Comparison of ENCODE assay signal across 1 cellular context in the genomic region with DNA sequence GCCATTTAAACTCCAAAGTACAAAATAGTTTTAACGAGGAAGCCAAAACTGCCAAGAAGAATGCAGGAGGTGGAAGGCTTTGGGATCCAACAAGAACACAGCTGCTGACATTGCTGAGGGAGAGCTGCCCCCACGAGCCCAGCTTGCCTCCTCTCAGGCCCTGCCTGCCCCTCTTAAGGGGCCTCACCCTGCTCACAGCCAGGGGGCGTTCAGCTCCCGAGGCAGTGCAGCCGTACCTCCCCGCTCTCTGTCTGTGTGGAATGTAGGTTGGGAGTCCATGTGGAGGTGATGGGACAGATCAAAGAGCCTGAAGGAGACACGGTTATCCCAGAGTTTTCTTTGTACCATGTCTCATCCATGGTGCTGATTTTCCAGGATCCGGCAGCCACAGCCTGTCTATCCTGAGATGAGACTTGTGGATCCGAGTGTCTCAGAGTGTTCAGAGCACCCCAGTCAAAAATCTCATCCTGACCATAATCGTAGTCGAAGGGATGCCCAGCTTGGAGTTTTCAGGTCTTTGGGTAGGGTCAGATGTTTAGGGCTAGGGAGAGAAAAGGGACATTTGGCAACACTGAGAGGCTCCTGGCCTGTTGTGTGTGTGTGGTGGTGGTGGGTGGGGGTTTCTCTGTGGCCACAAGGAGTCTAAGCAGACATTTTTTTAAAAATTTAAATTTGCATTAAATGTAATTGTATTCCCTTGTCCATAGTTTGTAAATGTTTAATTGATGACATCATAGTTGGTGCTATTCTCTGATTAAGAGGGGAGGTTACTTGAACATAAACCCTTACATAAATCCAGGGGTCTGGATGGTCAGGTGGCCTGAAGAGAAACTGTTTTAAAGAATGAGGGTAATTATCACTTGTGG.
TF ChIP-seq lines count a peak whose summit lies in the region.

No MANE protein-coding gene starts in this region.

TF ChIP-seq in HepG2, 621 proteins besides CTCF, POLR2A, EP300 and RAD21 (continued from another document):
- TF ChIP-seq, protein P1, sequence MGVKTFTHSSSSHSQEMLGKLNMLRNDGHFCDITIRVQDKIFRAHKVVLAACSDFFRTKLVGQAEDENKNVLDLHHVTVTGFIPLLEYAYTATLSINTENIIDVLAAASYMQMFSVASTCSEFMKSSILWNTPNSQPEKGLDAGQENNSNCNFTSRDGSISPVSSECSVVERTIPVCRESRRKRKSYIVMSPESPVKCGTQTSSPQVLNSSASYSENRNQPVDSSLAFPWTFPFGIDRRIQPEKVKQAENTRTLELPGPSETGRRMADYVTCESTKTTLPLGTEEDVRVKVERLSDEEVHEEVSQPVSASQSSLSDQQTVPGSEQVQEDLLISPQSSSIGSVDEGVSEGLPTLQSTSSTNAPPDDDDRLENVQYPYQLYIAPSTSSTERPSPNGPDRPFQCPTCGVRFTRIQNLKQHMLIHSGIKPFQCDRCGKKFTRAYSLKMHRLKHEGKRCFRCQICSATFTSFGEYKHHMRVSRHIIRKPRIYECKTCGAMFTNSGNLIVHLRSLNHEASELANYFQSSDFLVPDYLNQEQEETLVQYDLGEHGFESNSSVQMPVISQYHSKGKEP (CRISPR knock-in tag; IDR thresholded peaks at IDR 0.05), result no peak
- TF ChIP-seq ZNF768 (CRISPR knock-in tag; IDR thresholded peaks at IDR 0.05) (peak; percentile 47; the same call in 1 of the 2 replicates), MIER2 (CRISPR knock-in tag; IDR thresholded peaks at IDR 0.05) (no peak), ZNF230 (CRISPR knock-in tag; IDR thresholded peaks at IDR 0.05) (no peak), FOSL2 (CRISPR knock-in tag; IDR thresholded peaks at IDR 0.05) (0 out of 2 replicates have a peak, but pooled peaks have one; percentile 19), HNF1B (CRISPR knock-in tag; IDR thresholded peaks at IDR 0.05) (peak; percentile 63; the same call in 1 of the 2 replicates), ZNF576 (CRISPR knock-in tag; IDR thresholded peaks at IDR 0.05) (no peak), ARHGAP35 (CRISPR knock-in tag; IDR thresholded peaks at IDR 0.05; ENCODE audit: borderline replicate concordance) (no peak), ZBTB38 (CRISPR knock-in tag; IDR thresholded peaks at IDR 0.05) (peak; percentile 26; the same call in 1 of the 2 replicates), ZFP36 (IDR thresholded peaks at IDR 0.05; ENCODE audit: borderline replicate concordance, low read depth, low read length, partially characterized antibody) (peak; percentile 27), HDAC1 (CRISPR knock-in tag; IDR thresholded peaks at IDR 0.05) (no peak), XRCC5 (optimal IDR thresholded peaks at IDR 0.05; ENCODE audit: low read length) (peak; percentile 98), ZFY (CRISPR knock-in tag; IDR thresholded peaks at IDR 0.05) (0 out of 2 replicates have a peak, but pooled peaks have one; percentile 31), ZNF160 (CRISPR knock-in tag; IDR thresholded peaks at IDR 0.05) (no peak), ZNF205 (CRISPR knock-in tag; IDR thresholded peaks at IDR 0.05) (0 out of 2 replicates have a peak, but pooled peaks have one; percentile 42), JUN (CRISPR knock-in tag; IDR thresholded peaks at IDR 0.05) (no peak), HOMEZ (CRISPR knock-in tag; IDR thresholded peaks at IDR 0.05; ENCODE audit: low read depth) (0 out of 2 replicates have a peak, but pooled peaks have one; percentile 22), ZNF326 (CRISPR knock-in tag; IDR thresholded peaks at IDR 0.05; ENCODE audit: borderline replicate concordance) (no peak), ZNF644 (CRISPR knock-in tag; IDR thresholded peaks at IDR 0.05; ENCODE audit: low read depth) (0 out of 2 replicates have a peak, but pooled peaks have one; percentile 27), SAP130 (CRISPR knock-in tag; IDR thresholded peaks at IDR 0.05; ENCODE audit: low read depth) (0 out of 2 replicates have a peak, but pooled peaks have one; percentile 32), TEAD3 (CRISPR knock-in tag; optimal IDR thresholded peaks at IDR 0.05; ENCODE audit: borderline replicate concordance) (peak; percentile 79), SP1 (IDR thresholded peaks at IDR 0.05) (no peak), SP1 (CRISPR knock-in tag; IDR thresholded peaks at IDR 0.05) (peak; percentile 20; the same call in 1 of the 2 replicates), ATF7 (IDR thresholded peaks at IDR 0.05) (peak; percentile 96), ATF7 (CRISPR knock-in tag; IDR thresholded peaks at IDR 0.05) (no peak), ZNF331 (CRISPR knock-in tag; IDR thresholded peaks at IDR 0.05) (0 out of 2 replicates have a peak, but pooled peaks have one; percentile 49)
- TF ChIP-seq, protein P2, sequence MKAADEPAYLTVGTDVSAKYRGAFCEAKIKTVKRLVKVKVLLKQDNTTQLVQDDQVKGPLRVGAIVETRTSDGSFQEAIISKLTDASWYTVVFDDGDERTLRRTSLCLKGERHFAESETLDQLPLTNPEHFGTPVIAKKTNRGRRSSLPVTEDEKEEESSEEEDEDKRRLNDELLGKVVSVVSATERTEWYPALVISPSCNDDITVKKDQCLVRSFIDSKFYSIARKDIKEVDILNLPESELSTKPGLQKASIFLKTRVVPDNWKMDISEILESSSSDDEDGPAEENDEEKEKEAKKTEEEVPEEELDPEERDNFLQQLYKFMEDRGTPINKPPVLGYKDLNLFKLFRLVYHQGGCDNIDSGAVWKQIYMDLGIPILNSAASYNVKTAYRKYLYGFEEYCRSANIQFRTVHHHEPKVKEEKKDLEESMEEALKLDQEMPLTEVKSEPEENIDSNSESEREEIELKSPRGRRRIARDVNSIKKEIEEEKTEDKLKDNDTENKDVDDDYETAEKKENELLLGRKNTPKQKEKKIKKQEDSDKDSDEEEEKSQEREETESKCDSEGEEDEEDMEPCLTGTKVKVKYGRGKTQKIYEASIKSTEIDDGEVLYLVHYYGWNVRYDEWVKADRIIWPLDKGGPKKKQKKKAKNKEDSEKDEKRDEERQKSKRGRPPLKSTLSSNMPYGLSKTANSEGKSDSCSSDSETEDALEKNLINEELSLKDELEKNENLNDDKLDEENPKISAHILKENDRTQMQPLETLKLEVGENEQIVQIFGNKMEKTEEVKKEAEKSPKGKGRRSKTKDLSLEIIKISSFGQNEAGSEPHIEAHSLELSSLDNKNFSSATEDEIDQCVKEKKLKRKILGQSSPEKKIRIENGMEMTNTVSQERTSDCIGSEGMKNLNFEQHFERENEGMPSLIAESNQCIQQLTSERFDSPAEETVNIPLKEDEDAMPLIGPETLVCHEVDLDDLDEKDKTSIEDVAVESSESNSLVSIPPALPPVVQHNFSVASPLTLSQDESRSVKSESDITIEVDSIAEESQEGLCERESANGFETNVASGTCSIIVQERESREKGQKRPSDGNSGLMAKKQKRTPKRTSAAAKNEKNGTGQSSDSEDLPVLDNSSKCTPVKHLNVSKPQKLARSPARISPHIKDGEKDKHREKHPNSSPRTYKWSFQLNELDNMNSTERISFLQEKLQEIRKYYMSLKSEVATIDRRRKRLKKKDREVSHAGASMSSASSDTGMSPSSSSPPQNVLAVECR (CRISPR knock-in tag; IDR thresholded peaks at IDR 0.05; ENCODE audit: borderline replicate concordance), result no peak
- TF ChIP-seq, protein P3, sequence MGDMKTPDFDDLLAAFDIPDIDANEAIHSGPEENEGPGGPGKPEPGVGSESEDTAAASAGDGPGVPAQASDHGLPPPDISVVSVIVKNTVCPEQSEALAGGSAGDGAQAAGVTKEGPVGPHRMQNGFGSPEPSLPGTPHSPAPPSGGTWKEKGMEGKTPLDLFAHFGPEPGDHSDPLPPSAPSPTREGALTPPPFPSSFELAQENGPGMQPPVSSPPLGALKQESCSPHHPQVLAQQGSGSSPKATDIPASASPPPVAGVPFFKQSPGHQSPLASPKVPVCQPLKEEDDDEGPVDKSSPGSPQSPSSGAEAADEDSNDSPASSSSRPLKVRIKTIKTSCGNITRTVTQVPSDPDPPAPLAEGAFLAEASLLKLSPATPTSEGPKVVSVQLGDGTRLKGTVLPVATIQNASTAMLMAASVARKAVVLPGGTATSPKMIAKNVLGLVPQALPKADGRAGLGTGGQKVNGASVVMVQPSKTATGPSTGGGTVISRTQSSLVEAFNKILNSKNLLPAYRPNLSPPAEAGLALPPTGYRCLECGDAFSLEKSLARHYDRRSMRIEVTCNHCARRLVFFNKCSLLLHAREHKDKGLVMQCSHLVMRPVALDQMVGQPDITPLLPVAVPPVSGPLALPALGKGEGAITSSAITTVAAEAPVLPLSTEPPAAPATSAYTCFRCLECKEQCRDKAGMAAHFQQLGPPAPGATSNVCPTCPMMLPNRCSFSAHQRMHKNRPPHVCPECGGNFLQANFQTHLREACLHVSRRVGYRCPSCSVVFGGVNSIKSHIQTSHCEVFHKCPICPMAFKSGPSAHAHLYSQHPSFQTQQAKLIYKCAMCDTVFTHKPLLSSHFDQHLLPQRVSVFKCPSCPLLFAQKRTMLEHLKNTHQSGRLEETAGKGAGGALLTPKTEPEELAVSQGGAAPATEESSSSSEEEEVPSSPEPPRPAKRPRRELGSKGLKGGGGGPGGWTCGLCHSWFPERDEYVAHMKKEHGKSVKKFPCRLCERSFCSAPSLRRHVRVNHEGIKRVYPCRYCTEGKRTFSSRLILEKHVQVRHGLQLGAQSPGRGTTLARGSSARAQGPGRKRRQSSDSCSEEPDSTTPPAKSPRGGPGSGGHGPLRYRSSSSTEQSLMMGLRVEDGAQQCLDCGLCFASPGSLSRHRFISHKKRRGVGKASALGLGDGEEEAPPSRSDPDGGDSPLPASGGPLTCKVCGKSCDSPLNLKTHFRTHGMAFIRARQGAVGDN (CRISPR knock-in tag; IDR thresholded peaks at IDR 0.05), result peak; percentile 46
- TF ChIP-seq, protein P4, sequence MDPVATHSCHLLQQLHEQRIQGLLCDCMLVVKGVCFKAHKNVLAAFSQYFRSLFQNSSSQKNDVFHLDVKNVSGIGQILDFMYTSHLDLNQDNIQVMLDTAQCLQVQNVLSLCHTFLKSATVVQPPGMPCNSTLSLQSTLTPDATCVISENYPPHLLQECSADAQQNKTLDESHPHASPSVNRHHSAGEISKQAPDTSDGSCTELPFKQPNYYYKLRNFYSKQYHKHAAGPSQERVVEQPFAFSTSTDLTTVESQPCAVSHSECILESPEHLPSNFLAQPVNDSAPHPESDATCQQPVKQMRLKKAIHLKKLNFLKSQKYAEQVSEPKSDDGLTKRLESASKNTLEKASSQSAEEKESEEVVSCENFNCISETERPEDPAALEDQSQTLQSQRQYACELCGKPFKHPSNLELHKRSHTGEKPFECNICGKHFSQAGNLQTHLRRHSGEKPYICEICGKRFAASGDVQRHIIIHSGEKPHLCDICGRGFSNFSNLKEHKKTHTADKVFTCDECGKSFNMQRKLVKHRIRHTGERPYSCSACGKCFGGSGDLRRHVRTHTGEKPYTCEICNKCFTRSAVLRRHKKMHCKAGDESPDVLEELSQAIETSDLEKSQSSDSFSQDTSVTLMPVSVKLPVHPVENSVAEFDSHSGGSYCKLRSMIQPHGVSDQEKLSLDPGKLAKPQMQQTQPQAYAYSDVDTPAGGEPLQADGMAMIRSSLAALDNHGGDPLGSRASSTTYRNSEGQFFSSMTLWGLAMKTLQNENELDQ (CRISPR knock-in tag; IDR thresholded peaks at IDR 0.05; ENCODE audit: borderline replicate concordance), result no peak
- TF ChIP-seq, protein P5, sequence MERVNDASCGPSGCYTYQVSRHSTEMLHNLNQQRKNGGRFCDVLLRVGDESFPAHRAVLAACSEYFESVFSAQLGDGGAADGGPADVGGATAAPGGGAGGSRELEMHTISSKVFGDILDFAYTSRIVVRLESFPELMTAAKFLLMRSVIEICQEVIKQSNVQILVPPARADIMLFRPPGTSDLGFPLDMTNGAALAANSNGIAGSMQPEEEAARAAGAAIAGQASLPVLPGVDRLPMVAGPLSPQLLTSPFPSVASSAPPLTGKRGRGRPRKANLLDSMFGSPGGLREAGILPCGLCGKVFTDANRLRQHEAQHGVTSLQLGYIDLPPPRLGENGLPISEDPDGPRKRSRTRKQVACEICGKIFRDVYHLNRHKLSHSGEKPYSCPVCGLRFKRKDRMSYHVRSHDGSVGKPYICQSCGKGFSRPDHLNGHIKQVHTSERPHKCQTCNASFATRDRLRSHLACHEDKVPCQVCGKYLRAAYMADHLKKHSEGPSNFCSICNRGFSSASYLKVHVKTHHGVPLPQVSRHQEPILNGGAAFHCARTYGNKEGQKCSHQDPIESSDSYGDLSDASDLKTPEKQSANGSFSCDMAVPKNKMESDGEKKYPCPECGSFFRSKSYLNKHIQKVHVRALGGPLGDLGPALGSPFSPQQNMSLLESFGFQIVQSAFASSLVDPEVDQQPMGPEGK (CRISPR knock-in tag; IDR thresholded peaks at IDR 0.05), result 0 out of 2 replicates have a peak, but pooled peaks have one; percentile 49
- TF ChIP-seq, protein P6, sequence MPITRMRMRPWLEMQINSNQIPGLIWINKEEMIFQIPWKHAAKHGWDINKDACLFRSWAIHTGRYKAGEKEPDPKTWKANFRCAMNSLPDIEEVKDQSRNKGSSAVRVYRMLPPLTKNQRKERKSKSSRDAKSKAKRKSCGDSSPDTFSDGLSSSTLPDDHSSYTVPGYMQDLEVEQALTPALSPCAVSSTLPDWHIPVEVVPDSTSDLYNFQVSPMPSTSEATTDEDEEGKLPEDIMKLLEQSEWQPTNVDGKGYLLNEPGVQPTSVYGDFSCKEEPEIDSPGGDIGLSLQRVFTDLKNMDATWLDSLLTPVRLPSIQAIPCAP (CRISPR knock-in tag; IDR thresholded peaks at IDR 0.05; ENCODE audit: low read depth), result no peak
- TF ChIP-seq, protein P7, sequence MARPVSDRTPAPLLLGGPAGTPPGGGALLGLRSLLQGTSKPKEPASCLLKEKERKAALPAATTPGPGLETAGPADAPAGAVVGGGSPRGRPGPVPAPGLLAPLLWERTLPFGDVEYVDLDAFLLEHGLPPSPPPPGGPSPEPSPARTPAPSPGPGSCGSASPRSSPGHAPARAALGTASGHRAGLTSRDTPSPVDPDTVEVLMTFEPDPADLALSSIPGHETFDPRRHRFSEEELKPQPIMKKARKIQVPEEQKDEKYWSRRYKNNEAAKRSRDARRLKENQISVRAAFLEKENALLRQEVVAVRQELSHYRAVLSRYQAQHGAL (CRISPR knock-in tag; IDR thresholded peaks at IDR 0.05; ENCODE audit: not compliant biosample characterization), result no peak
